Comparison of ENCODE assay signal across 22 cellular contexts in the genomic region with DNA sequence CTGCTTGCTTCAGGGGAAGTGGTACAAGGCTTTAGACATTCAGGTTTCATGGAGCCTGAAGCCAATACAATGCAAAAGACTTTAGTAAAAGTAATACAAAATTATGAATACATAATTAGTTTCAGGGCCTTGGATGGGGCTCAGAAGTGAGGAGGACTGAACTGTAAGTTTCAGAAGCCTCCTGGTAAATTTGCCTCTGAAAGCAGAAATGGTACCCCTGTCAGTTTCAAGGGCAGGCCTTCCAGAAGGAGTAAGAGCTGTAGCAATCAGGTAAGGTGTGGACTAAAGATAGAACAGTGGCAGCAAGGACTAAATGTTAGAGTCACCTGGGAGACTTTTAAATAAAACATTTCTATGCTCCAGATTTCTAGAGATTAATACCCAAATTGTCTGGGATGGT.
A peak's percentile ranks its signal among the peaks of the same experiment; 100 is the strongest.
DNase-seq lines count a peak whose midpoint lies in the region; ATAC-seq and TF ChIP-seq lines count a peak whose summit lies in the region.
"Had no signal": no experiment of that assay in that cellular context is flagged by ENCODE, and none has a peak within 500 bp of the region (broad histone marks: within the 10 kb centered on the region; RNA-seq: fewer than 3 reads in every experiment).

No MANE protein-coding gene starts in this region.

- H4K20me1 ChIP-seq in Karpas-422 (ENCODE audit: insufficient read depth, low read depth, low read length): no peaks in the 10 kb centered on the region
- H4K20me1 ChIP-seq: BLaER1 treated with 17β-estradiol and CSF1 and Interleukin-3, amounts not matched to agents 10 nM and 100 nM had no signal

- H3K27me3 ChIP-seq in cardiac muscle cell (no peaks in the 10 kb centered on the region), Karpas-422 (ENCODE audit: low read length) (no peaks in the 10 kb centered on the region)
- H3K27me3 ChIP-seq: BE2C; BLaER1 treated with 17β-estradiol and CSF1 and Interleukin-3, amounts not matched to agents 10 nM and 100 nM had no signal

- peaks cover 49% of the 10 kb centered on the region for H3K4me1 Mint-ChIP-seq in mesothelial cell of epicardium
- H3K4me1 Mint-ChIP-seq: CD14-positive monocyte; CD8-positive, alpha-beta memory T cell had no signal

- TF ChIP-seq CTCF in cardiac muscle cell (IDR thresholded peaks at IDR 0.05; ENCODE audit: low read depth, low read length): no peak
- TF ChIP-seq CTCF in mesothelial cell of epicardium (IDR thresholded peaks at IDR 0.05; ENCODE audit: unreplicated experiment): no peak
- no peak for TF ChIP-seq CTCF in GM13977 (IDR thresholded peaks at IDR 0.05; ENCODE audit: extremely low read depth, insufficient read depth, missing control alignments)

- DNase-seq in cardiac muscle cell (ENCODE audit: low read depth in 1 of 2, low spot score in 1 of 2) (no peak), left ventricle myocardium superior (no peak), RPMI8226 (peak; percentile 65), mesothelial cell of epicardium (ENCODE audit: low spot score in 2 of 2, unreplicated experiment in 2 of 2) (no peak), GM13977 (ENCODE audit: low spot score) (no peak), Karpas-422 (no peak)
- DNase-seq: ACHN; AML-193; BE2C; CD4-positive, alpha-beta T cell; CD8-positive, alpha-beta memory T cell; DMS 273 treated with DMSO at 0.1 percent for 48 hours; DMS79; EL; GDM1; GOT3; H7; HCEC 1CT had no signal

- H3K9me2 ChIP-seq in Karpas-422 (replicated peaks; ENCODE audit: insufficient read depth, low read length): no peaks in the 10 kb centered on the region

- no peaks in the 10 kb centered on the region for H3K79me2 ChIP-seq in Karpas-422 (ENCODE audit: low read length)

- H3K9me3 ChIP-seq in cardiac muscle cell (ENCODE audit: low read depth) (no peaks in the 10 kb centered on the region), Karpas-422 (ENCODE audit: low read length) (no peaks in the 10 kb centered on the region)
- H3K9me3 ChIP-seq: A549; BE2C; BLaER1 treated with 17β-estradiol and CSF1 and Interleukin-3, amounts not matched to agents 10 nM and 100 nM had no signal

- peak overlapping the region; percentile 49 for H3K27ac ChIP-seq in cardiac muscle cell
- H3K27ac ChIP-seq in Karpas-422 (ENCODE audit: low read length): no peak overlapping the region
- H3K27ac ChIP-seq: 22Rv1; A549; BLaER1 treated with 17β-estradiol and CSF1 and Interleukin-3, amounts not matched to agents 10 nM and 100 nM had no signal

- H3K36me3 ChIP-seq in cardiac muscle cell: no peaks in the 10 kb centered on the region
- no peaks in the 10 kb centered on the region for H3K36me3 ChIP-seq in Karpas-422 (ENCODE audit: insufficient read depth, low read length)
- H3K36me3 ChIP-seq: BE2C; BLaER1 treated with 17β-estradiol and CSF1 and Interleukin-3, amounts not matched to agents 10 nM and 100 nM had no signal

- H3K4me2 ChIP-seq in Karpas-422 (ENCODE audit: low read depth, low read length, poor library complexity, severe bottlenecking): no peak overlapping the region
- H3K4me2 ChIP-seq: A549; BLaER1 treated with 17β-estradiol and CSF1 and Interleukin-3, amounts not matched to agents 10 nM and 100 nM had no signal

- ATAC-seq in left ventricle myocardium superior: no peak
- ATAC-seq: A549 had no signal

- in situ Hi-C loops in GM13977 (cut with MboI; ENCODE audit: low pct_unique_long_range_greater_than_20kb, low sequenced_read_pairs, unreplicated experiment): no loop called here

- no peak overlapping the region for H3K9ac ChIP-seq in Karpas-422 (ENCODE audit: low read length)
- H3K9ac ChIP-seq: BLaER1 treated with 17β-estradiol and CSF1 and Interleukin-3, amounts not matched to agents 10 nM and 100 nM had no signal

- H3K4me3 ChIP-seq in cardiac muscle cell: no peak overlapping the region
- no peak overlapping the region for H3K4me3 ChIP-seq in Karpas-422 (ENCODE audit: low read length)
- H3K4me3 ChIP-seq: A549; BLaER1 treated with 17β-estradiol and CSF1 and Interleukin-3, amounts not matched to agents 10 nM and 100 nM had no signal

- H3K4me3 Mint-ChIP-seq in mesothelial cell of epicardium: no peak overlapping the region
- H3K4me3 Mint-ChIP-seq: CD14-positive monocyte; CD4-positive, alpha-beta T cell; CD8-positive, alpha-beta memory T cell had no signal

- peaks cover 9% of the 10 kb centered on the region for H3K4me1 ChIP-seq in cardiac muscle cell (ENCODE audit: low read depth)
- H3K4me1 ChIP-seq in Karpas-422 (ENCODE audit: low read length): no peaks in the 10 kb centered on the region
- H3K4me1 ChIP-seq: A549; BE2C; BLaER1 treated with 17β-estradiol and CSF1 and Interleukin-3, amounts not matched to agents 10 nM and 100 nM had no signal

- H2AFZ ChIP-seq in Karpas-422 (ENCODE audit: low read length): no peak overlapping the region

- peaks cover 5% of the 10 kb centered on the region for H3K9me3 Mint-ChIP-seq in mesothelial cell of epicardium
- H3K9me3 Mint-ChIP-seq: CD14-positive monocyte; CD4-positive, alpha-beta T cell had no signal

- peaks cover 4% of the 10 kb centered on the region for H3K36me3 Mint-ChIP-seq in mesothelial cell of epicardium
- H3K36me3 Mint-ChIP-seq: CD14-positive monocyte; CD8-positive, alpha-beta memory T cell had no signal

- intact Hi-C loops in left ventricle myocardium superior (cut with micrococcal nuclease): no loop called here

- H3K27me3 Mint-ChIP-seq in mesothelial cell of epicardium (ENCODE audit: low read depth): no peaks in the 10 kb centered on the region
- H3K27me3 Mint-ChIP-seq: CD4-positive, alpha-beta T cell; CD8-positive, alpha-beta memory T cell had no signal

- H3K27ac Mint-ChIP-seq in mesothelial cell of epicardium: peak overlapping the region; percentile 17
- H3K27ac Mint-ChIP-seq: CD14-positive monocyte; CD4-positive, alpha-beta T cell; CD8-positive, alpha-beta memory T cell had no signal
